ENCODE assay signal across 8 cellular contexts in genomic region chr2:128322651-128323491, GRCh38. TPM values are rescaled to one million over a fixed set of nuclear protein-coding genes. Genes with fewer than 3 reads are reported as not detected.
DNase-seq lines count a peak whose midpoint lies in the region; ATAC-seq and TF ChIP-seq lines count a peak whose summit lies in the region.

No MANE protein-coding gene starts in this region.

- H3K36me3 ChIP-seq in iPS-15b (ENCODE audit: control insufficient read depth, insufficient read depth, low read length): no peaks in the 10 kb centered on the region

- H3K4me1 Mint-ChIP-seq in HFFc6 (ENCODE audit: low read depth): peaks cover 8% of the 10 kb centered on the region
- peaks cover 5% of the 10 kb centered on the region for H3K4me1 Mint-ChIP-seq in activated naive CD8-positive, alpha-beta T cell treated with anti-CD3 and anti-CD28 coated beads, Interleukin-2, amount 10 ng/mL, durations not matched to agents 7 days and 5 days
- peaks cover 17% of the 10 kb centered on the region for H3K4me1 Mint-ChIP-seq in stimulated activated effector memory CD8-positive, alpha-beta T cell treated with anti-CD3 and anti-CD28 coated beads, Interleukin-12 subunit alpha, Interleukin-12 subunit beta, amount 100 ng/mL, for 72 hours

- H3K9me3 ChIP-seq in iPS-15b (ENCODE audit: control insufficient read depth, insufficient read depth, low read length): no peaks in the 10 kb centered on the region

- no peaks in the 10 kb centered on the region for H3K27me3 Mint-ChIP-seq in HFFc6 (ENCODE audit: insufficient read depth)
- H3K27me3 Mint-ChIP-seq in activated naive CD8-positive, alpha-beta T cell treated with anti-CD3 and anti-CD28 coated beads, Interleukin-2, amount 10 ng/mL, durations not matched to agents 7 days and 5 days: peaks cover 12% of the 10 kb centered on the region

- no peak overlapping the region for H3K9ac ChIP-seq in iPS-15b (ENCODE audit: low read depth, low read length)

- peaks cover 17% of the 10 kb centered on the region for H3K27me3 ChIP-seq in iPS-15b (ENCODE audit: control insufficient read depth, insufficient read depth, low read length)

- no peak for DNase-seq in HFFc6
- peak; percentile 25 for DNase-seq in activated naive CD8-positive, alpha-beta T cell treated with anti-CD3 and anti-CD28 coated beads, Interleukin-2, amount 10 ng/mL, durations not matched to agents 7 days and 5 days
- peak; percentile 3 to 46 for DNase-seq in stimulated activated effector memory CD8-positive, alpha-beta T cell treated with anti-CD3 and anti-CD28 coated beads, Interleukin-12 subunit alpha, Interleukin-12 subunit beta, amount 100 ng/mL, for 72 hours (ENCODE audit: low spot score in 2 of 2)
- no peak for DNase-seq in dedifferentiated amniotic fluid mesenchymal stem cell (ENCODE audit: extremely low spot score)

- TF ChIP-seq CTCF in HFFc6 (IDR thresholded peaks at IDR 0.05): no peak

- POLR2A ChIA-PET in activated naive CD8-positive, alpha-beta T cell treated with anti-CD3 and anti-CD28 coated beads, Interleukin-2, amount 10 ng/mL, durations not matched to agents 7 days and 5 days (lab: Charles Lee): interaction anchor here (0.6 kb wide), 1 partner anchor 207 kb away, joined by 6 read pairs; no protein-coding TSS in a partner anchor

- H3K4me1 ChIP-seq in iPS-15b (ENCODE audit: control insufficient read depth, insufficient read depth, low read length): peaks cover 3% of the 10 kb centered on the region

- no peaks in the 10 kb centered on the region for H3K9me3 Mint-ChIP-seq in HFFc6
- no peaks in the 10 kb centered on the region for H3K9me3 Mint-ChIP-seq in activated naive CD8-positive, alpha-beta T cell treated with anti-CD3 and anti-CD28 coated beads, Interleukin-2, amount 10 ng/mL, durations not matched to agents 7 days and 5 days
- no peaks in the 10 kb centered on the region for H3K9me3 Mint-ChIP-seq in stimulated activated effector memory CD8-positive, alpha-beta T cell treated with anti-CD3 and anti-CD28 coated beads, Interleukin-12 subunit alpha, Interleukin-12 subunit beta, amount 100 ng/mL, for 72 hours

- H3K4me3 Mint-ChIP-seq in HFFc6: peak overlapping the region; percentile 52
- H3K4me3 Mint-ChIP-seq in activated naive CD8-positive, alpha-beta T cell treated with anti-CD3 and anti-CD28 coated beads, Interleukin-2, amount 10 ng/mL, durations not matched to agents 7 days and 5 days: no peak overlapping the region
- H3K4me3 Mint-ChIP-seq in stimulated activated effector memory CD8-positive, alpha-beta T cell treated with anti-CD3 and anti-CD28 coated beads, Interleukin-12 subunit alpha, Interleukin-12 subunit beta, amount 100 ng/mL, for 72 hours: peak overlapping the region; percentile 55

- H3K27ac Mint-ChIP-seq in HFFc6: no peak overlapping the region
- no peak overlapping the region for H3K27ac Mint-ChIP-seq in activated naive CD8-positive, alpha-beta T cell treated with anti-CD3 and anti-CD28 coated beads, Interleukin-2, amount 10 ng/mL, durations not matched to agents 7 days and 5 days
- H3K27ac Mint-ChIP-seq in stimulated activated effector memory CD8-positive, alpha-beta T cell treated with anti-CD3 and anti-CD28 coated beads, Interleukin-12 subunit alpha, Interleukin-12 subunit beta, amount 100 ng/mL, for 72 hours: no peak overlapping the region

- H3K36me3 Mint-ChIP-seq in HFFc6 (ENCODE audit: low read depth): no peaks in the 10 kb centered on the region
- no peaks in the 10 kb centered on the region for H3K36me3 Mint-ChIP-seq in activated naive CD8-positive, alpha-beta T cell treated with anti-CD3 and anti-CD28 coated beads, Interleukin-2, amount 10 ng/mL, durations not matched to agents 7 days and 5 days
- H3K36me3 Mint-ChIP-seq in stimulated activated effector memory CD8-positive, alpha-beta T cell treated with anti-CD3 and anti-CD28 coated beads, Interleukin-12 subunit alpha, Interleukin-12 subunit beta, amount 100 ng/mL, for 72 hours: no peaks in the 10 kb centered on the region

- ATAC-seq in activated naive CD8-positive, alpha-beta T cell treated with anti-CD3 and anti-CD28 coated beads, Interleukin-2, amount 10 ng/mL, durations not matched to agents 7 days and 5 days (ENCODE audit: low read depth): no peak
- no peak for ATAC-seq in stimulated activated effector memory CD8-positive, alpha-beta T cell treated with anti-CD3 and anti-CD28 coated beads, Interleukin-12 subunit alpha, Interleukin-12 subunit beta, amount 100 ng/mL, for 72 hours
- ATAC-seq in HG02588 (IDR thresholded peaks at IDR 0.05; ENCODE audit: unreplicated experiment) (no peak), HG03342 (IDR thresholded peaks at IDR 0.05; ENCODE audit: unreplicated experiment) (no peak)
- no peak for ATAC-seq in activated CD4-positive, CD25-positive, alpha-beta regulatory T cell treated with anti-CD3 and anti-CD28 coated beads, Interleukin-2, amount 50 U/mL, for 24 hours

- H3K4me3 ChIP-seq in iPS-15b (ENCODE audit: low read depth, low read length): peak overlapping the region; percentile 53

RNA-seq across cellular contexts. Expression of gene HS6ST1, which starts 4.2 kb away (rescaled TPM):
- total RNA-seq in HFFc6 (2021; fragmentation: NEBNext Ultra II Directional; extraction: Animal tissue kit (Norgen Biotek cat#: 25700)): 10 to 100 TPM; 18.5 to 27.2 (median 24.3) TPM
- total RNA-seq in activated naive CD8-positive, alpha-beta T cell treated with anti-CD3 and anti-CD28 coated beads, Interleukin-2, amount 10 ng/mL, durations not matched to agents 7 days and 5 days: 10 to 100 TPM; 10.1 to 11.4 TPM

Comparison
In these comparisons a context has a peak if more than half of its experiments do, and no peak if none do; other contexts are left out.
1. DNase-seq: peak in activated naive CD8-positive, alpha-beta T cell treated with anti-CD3 and anti-CD28 coated beads, Interleukin-2, amount 10 ng/mL, durations not matched to agents 7 days and 5 days (single experiment) and stimulated activated effector memory CD8-positive, alpha-beta T cell treated with anti-CD3 and anti-CD28 coated beads, Interleukin-12 subunit alpha, Interleukin-12 subunit beta, amount 100 ng/mL, for 72 hours (2 of 2); none in HFFc6 (single experiment) and dedifferentiated amniotic fluid mesenchymal stem cell (single experiment).